ENCODE assay signal across 13 cellular contexts in genomic region chr1:214447557-214447871, GRCh38.
DNase-seq lines count a peak whose midpoint lies in the region; ATAC-seq and TF ChIP-seq lines count a peak whose summit lies in the region.
"Had no signal": no experiment of that assay in that cellular context is flagged by ENCODE, and none has a peak within 500 bp of the region (broad histone marks: within the 10 kb centered on the region; RNA-seq: fewer than 3 reads in every experiment).

No MANE protein-coding gene starts in this region.

- peak overlapping the region; percentile 65 for H3K27ac ChIP-seq in hepatocyte
- peak overlapping the region in 4 of 5 donors; percentile 20 to 82 (median 54) for H3K27ac ChIP-seq in stomach
- H3K27ac ChIP-seq: adrenal gland, spleen had no signal

- 68% methylated on average over 2 of the region's 2 CpGs for WGBS in hepatocyte (ENCODE audit: low lambda C conversion rate, missing lambda C conversion rate)
- WGBS in stomach, 5 donors = 89 to 97% (median 91%) methylated on average over 2 of the region's 2 CpGs

- no peak for ATAC-seq in activated naive CD8-positive, alpha-beta T cell treated with anti-CD3 and anti-CD28 coated beads, Interleukin-2, amount 50 U/mL, for 24 hours
- no peak for ATAC-seq in HG02938 (IDR thresholded peaks at IDR 0.05; ENCODE audit: unreplicated experiment)

- no peaks in the 10 kb centered on the region for H3K9me3 ChIP-seq in hepatocyte (ENCODE audit: low read depth)
- H3K9me3 ChIP-seq in stomach = no peaks in the 10 kb centered on the region
- H3K9me3 ChIP-seq: adrenal gland, spleen, uterus had no signal

- peaks cover 68% of the 10 kb centered on the region for H3K4me1 Mint-ChIP-seq in activated naive CD8-positive, alpha-beta T cell treated with anti-CD3 and anti-CD28 coated beads, Interleukin-2, amount 50 U/mL, for 24 hours
- peaks cover 25% of the 10 kb centered on the region for H3K4me1 Mint-ChIP-seq in activated naive CD8-positive, alpha-beta T cell treated with anti-CD3 and anti-CD28 coated beads for 36 hours
- H3K4me1 Mint-ChIP-seq in activated T-helper 1 cell treated with anti-CD3 and anti-CD28 coated beads, Interleukin-12 subunit alpha, Interleukin-12 subunit beta, Interleukin-2, Interleukin-4 antibody, amounts not matched to agents 30 ng/mL and 10 ng/mL and 1 ng/mL, durations not matched to agents 14 hours and 24 hours and 36 hours (ENCODE audit: low read depth) = peaks cover 78% of the 10 kb centered on the region
- H3K4me1 Mint-ChIP-seq: naive B cell had no signal

- TF ChIP-seq CTCF in hepatocyte (IDR thresholded peaks at IDR 0.05; ENCODE audit: poor library complexity) (no peak), stomach (IDR thresholded peaks at IDR 0.05) (no peak)

- peaks cover 13% of the 10 kb centered on the region for H3K27me3 Mint-ChIP-seq in activated naive CD8-positive, alpha-beta T cell treated with anti-CD3 and anti-CD28 coated beads, Interleukin-2, amount 50 U/mL, for 24 hours
- peaks cover 6% of the 10 kb centered on the region for H3K27me3 Mint-ChIP-seq in activated naive CD8-positive, alpha-beta T cell treated with anti-CD3 and anti-CD28 coated beads for 36 hours
- H3K27me3 Mint-ChIP-seq in activated T-helper 1 cell treated with anti-CD3 and anti-CD28 coated beads, Interleukin-12 subunit alpha, Interleukin-12 subunit beta, Interleukin-2, Interleukin-4 antibody, amounts not matched to agents 30 ng/mL and 10 ng/mL and 1 ng/mL, durations not matched to agents 14 hours and 24 hours and 36 hours (ENCODE audit: insufficient read depth) = no peaks in the 10 kb centered on the region
- H3K27me3 Mint-ChIP-seq: naive B cell had no signal

- TF ChIP-seq POLR2A in stomach (IDR thresholded peaks at IDR 0.05) = no peak

- no peaks in the 10 kb centered on the region for H4K20me1 ChIP-seq in hepatocyte (ENCODE audit: insufficient read depth, poor library complexity, severe bottlenecking)

- H2AFZ ChIP-seq in hepatocyte = no peak overlapping the region

- peak overlapping the region; percentile 16 for H3K27ac Mint-ChIP-seq in activated naive CD8-positive, alpha-beta T cell treated with anti-CD3 and anti-CD28 coated beads, Interleukin-2, amount 50 U/mL, for 24 hours
- H3K27ac Mint-ChIP-seq in activated naive CD8-positive, alpha-beta T cell treated with anti-CD3 and anti-CD28 coated beads for 36 hours = no peak overlapping the region
- peak overlapping the region; percentile 73 for H3K27ac Mint-ChIP-seq in activated T-helper 1 cell treated with anti-CD3 and anti-CD28 coated beads, Interleukin-12 subunit alpha, Interleukin-12 subunit beta, Interleukin-2, Interleukin-4 antibody, amounts not matched to agents 30 ng/mL and 10 ng/mL and 1 ng/mL, durations not matched to agents 14 hours and 24 hours and 36 hours

- H3K4me2 ChIP-seq in hepatocyte = peak overlapping the region; percentile 64

- TF ChIP-seq EP300 in stomach (IDR thresholded peaks at IDR 0.05) = no peak

- H3K4me3 Mint-ChIP-seq in activated naive CD8-positive, alpha-beta T cell treated with anti-CD3 and anti-CD28 coated beads, Interleukin-2, amount 50 U/mL, for 24 hours = no peak overlapping the region
- H3K4me3 Mint-ChIP-seq in activated naive CD8-positive, alpha-beta T cell treated with anti-CD3 and anti-CD28 coated beads for 36 hours = no peak overlapping the region
- no peak overlapping the region for H3K4me3 Mint-ChIP-seq in activated T-helper 1 cell treated with anti-CD3 and anti-CD28 coated beads, Interleukin-12 subunit alpha, Interleukin-12 subunit beta, Interleukin-2, Interleukin-4 antibody, amounts not matched to agents 30 ng/mL and 10 ng/mL and 1 ng/mL, durations not matched to agents 14 hours and 24 hours and 36 hours
- H3K4me3 Mint-ChIP-seq: naive B cell had no signal

- peaks cover 19% of the 10 kb centered on the region for H3K79me2 ChIP-seq in hepatocyte

- H3K4me1 ChIP-seq in hepatocyte (ENCODE audit: insufficient read depth) (peaks cover 25% of the 10 kb centered on the region), stomach (peaks cover 14 to 45% (median 31%) of the 10 kb centered on the region in 4 donors)
- H3K4me1 ChIP-seq: spleen had no signal

- DNase-seq in activated naive CD8-positive, alpha-beta T cell treated with anti-CD3 and anti-CD28 coated beads, Interleukin-2, amount 50 U/mL, for 24 hours = no peak
- no peak for DNase-seq in activated naive CD8-positive, alpha-beta T cell treated with anti-CD3 and anti-CD28 coated beads for 36 hours
- no peak for DNase-seq in activated T-helper 1 cell treated with anti-CD3 and anti-CD28 coated beads, Interleukin-12 subunit alpha, Interleukin-12 subunit beta, Interleukin-2, Interleukin-4 antibody, amounts not matched to agents 30 ng/mL and 10 ng/mL and 1 ng/mL, durations not matched to agents 14 hours and 24 hours and 36 hours (ENCODE audit: low spot score)
- DNase-seq in hepatocyte (ENCODE audit: low spot score) (no peak), stomach (no peak), NCI-H1092 treated with DMSO at 0.1 percent for 48 hours (lab: John Stamatoyannopoulos, UW) (no peak), NCI-H1694 treated with DMSO at 0.1 percent for 48 hours (lab: John Stamatoyannopoulos, UW) (no peak)
- DNase-seq: adrenal gland, naive B cell, NCI-H2029 treated with DMSO at 0.1 percent for 48 hours, spleen had no signal

- intact Hi-C loops in activated T-helper 1 cell treated with anti-CD3 and anti-CD28 coated beads, Interleukin-12 subunit alpha, Interleukin-12 subunit beta, Interleukin-2, Interleukin-4 antibody, amounts not matched to agents 30 ng/mL and 10 ng/mL and 1 ng/mL, durations not matched to agents 14 hours and 24 hours and 36 hours (cut with micrococcal nuclease) = loop anchor here (5.0 kb wide), 1 partner anchor 105 kb away; the partner anchor contains the start of gene PTPN14
- intact Hi-C loops in stomach (cut with DNase I; ENCODE audit: low total_unique reads) = no loop called here

- no peaks in the 10 kb centered on the region for H3K9me3 Mint-ChIP-seq in activated naive CD8-positive, alpha-beta T cell treated with anti-CD3 and anti-CD28 coated beads, Interleukin-2, amount 50 U/mL, for 24 hours
- H3K9me3 Mint-ChIP-seq in activated naive CD8-positive, alpha-beta T cell treated with anti-CD3 and anti-CD28 coated beads for 36 hours = peaks cover 2% of the 10 kb centered on the region
- peaks cover 14% of the 10 kb centered on the region for H3K9me3 Mint-ChIP-seq in activated T-helper 1 cell treated with anti-CD3 and anti-CD28 coated beads, Interleukin-12 subunit alpha, Interleukin-12 subunit beta, Interleukin-2, Interleukin-4 antibody, amounts not matched to agents 30 ng/mL and 10 ng/mL and 1 ng/mL, durations not matched to agents 14 hours and 24 hours and 36 hours

- H3K36me3 ChIP-seq in hepatocyte (replicated peaks; ENCODE audit: insufficient read depth, low read depth) = no peaks in the 10 kb centered on the region
- no peaks in the 10 kb centered on the region for H3K36me3 ChIP-seq in stomach
- H3K36me3 ChIP-seq: adrenal gland, spleen, uterus had no signal

- no peaks in the 10 kb centered on the region for H3K36me3 Mint-ChIP-seq in activated naive CD8-positive, alpha-beta T cell treated with anti-CD3 and anti-CD28 coated beads, Interleukin-2, amount 50 U/mL, for 24 hours (ENCODE audit: low read depth)
- H3K36me3 Mint-ChIP-seq in activated naive CD8-positive, alpha-beta T cell treated with anti-CD3 and anti-CD28 coated beads for 36 hours = no peaks in the 10 kb centered on the region
- peaks cover 20% of the 10 kb centered on the region for H3K36me3 Mint-ChIP-seq in activated T-helper 1 cell treated with anti-CD3 and anti-CD28 coated beads, Interleukin-12 subunit alpha, Interleukin-12 subunit beta, Interleukin-2, Interleukin-4 antibody, amounts not matched to agents 30 ng/mL and 10 ng/mL and 1 ng/mL, durations not matched to agents 14 hours and 24 hours and 36 hours (ENCODE audit: low read depth)
- H3K36me3 Mint-ChIP-seq: naive B cell had no signal

- no peaks in the 10 kb centered on the region for H3K9me2 ChIP-seq in hepatocyte (replicated peaks; ENCODE audit: insufficient read depth)

- H3K27me3 ChIP-seq in hepatocyte (no peaks in the 10 kb centered on the region), stomach (no peaks in the 10 kb centered on the region)
- H3K27me3 ChIP-seq: adrenal gland, spleen, uterus had no signal

- no peak overlapping the region for H3K4me3 ChIP-seq in hepatocyte
- H3K4me3 ChIP-seq in stomach = no peak overlapping the region
- H3K4me3 ChIP-seq: adrenal gland, spleen, uterus had no signal
